ENCODE assay signal across 2 cellular contexts in the genomic region with DNA sequence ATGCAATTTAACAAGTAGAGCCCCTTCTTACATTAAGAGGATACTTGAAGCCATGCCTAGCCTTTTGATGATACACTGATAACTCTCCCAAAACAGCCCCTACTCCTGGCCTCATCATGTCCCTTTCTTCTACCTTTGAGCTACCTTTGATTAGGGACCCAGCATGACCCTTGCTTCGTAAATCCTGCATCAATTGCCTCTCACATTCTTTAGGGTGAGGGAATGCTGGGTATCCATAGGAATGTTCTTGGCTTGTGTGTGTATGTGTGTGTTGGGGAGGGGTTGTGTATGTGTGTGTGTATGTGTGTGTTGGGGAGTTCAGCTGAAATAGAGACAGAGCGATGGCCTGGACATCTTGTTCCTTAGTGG.
TF ChIP-seq lines count a peak whose summit lies in the region.

No MANE protein-coding gene starts in this region.

TF ChIP-seq in HepG2, 621 proteins besides CTCF, POLR2A, EP300 and RAD21 (continues in another document):
- TF ChIP-seq, protein P1, sequence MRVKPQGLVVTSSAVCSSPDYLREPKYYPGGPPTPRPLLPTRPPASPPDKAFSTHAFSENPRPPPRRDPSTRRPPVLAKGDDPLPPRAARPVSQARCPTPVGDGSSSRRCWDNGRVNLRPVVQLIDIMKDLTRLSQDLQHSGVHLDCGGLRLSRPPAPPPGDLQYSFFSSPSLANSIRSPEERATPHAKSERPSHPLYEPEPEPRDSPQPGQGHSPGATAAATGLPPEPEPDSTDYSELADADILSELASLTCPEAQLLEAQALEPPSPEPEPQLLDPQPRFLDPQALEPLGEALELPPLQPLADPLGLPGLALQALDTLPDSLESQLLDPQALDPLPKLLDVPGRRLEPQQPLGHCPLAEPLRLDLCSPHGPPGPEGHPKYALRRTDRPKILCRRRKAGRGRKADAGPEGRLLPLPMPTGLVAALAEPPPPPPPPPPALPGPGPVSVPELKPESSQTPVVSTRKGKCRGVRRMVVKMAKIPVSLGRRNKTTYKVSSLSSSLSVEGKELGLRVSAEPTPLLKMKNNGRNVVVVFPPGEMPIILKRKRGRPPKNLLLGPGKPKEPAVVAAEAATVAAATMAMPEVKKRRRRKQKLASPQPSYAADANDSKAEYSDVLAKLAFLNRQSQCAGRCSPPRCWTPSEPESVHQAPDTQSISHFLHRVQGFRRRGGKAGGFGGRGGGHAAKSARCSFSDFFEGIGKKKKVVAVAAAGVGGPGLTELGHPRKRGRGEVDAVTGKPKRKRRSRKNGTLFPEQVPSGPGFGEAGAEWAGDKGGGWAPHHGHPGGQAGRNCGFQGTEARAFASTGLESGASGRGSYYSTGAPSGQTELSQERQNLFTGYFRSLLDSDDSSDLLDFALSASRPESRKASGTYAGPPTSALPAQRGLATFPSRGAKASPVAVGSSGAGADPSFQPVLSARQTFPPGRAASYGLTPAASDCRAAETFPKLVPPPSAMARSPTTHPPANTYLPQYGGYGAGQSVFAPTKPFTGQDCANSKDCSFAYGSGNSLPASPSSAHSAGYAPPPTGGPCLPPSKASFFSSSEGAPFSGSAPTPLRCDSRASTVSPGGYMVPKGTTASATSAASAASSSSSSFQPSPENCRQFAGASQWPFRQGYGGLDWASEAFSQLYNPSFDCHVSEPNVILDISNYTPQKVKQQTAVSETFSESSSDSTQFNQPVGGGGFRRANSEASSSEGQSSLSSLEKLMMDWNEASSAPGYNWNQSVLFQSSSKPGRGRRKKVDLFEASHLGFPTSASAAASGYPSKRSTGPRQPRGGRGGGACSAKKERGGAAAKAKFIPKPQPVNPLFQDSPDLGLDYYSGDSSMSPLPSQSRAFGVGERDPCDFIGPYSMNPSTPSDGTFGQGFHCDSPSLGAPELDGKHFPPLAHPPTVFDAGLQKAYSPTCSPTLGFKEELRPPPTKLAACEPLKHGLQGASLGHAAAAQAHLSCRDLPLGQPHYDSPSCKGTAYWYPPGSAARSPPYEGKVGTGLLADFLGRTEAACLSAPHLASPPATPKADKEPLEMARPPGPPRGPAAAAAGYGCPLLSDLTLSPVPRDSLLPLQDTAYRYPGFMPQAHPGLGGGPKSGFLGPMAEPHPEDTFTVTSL (CRISPR knock-in tag; IDR thresholded peaks at IDR 0.05; ENCODE audit: borderline replicate concordance) = 0 out of 2 replicates have a peak, but pooled peaks have one; percentile 7
- TF ChIP-seq RELA (CRISPR knock-in tag; IDR thresholded peaks at IDR 0.05) (no peak), ZFP36 (IDR thresholded peaks at IDR 0.05; ENCODE audit: borderline replicate concordance, low read depth, low read length, partially characterized antibody) (no peak), EZH2 (conservative IDR thresholded peaks at IDR 0.05; ENCODE audit: low read depth, low read length) (no peak), CREB1 (IDR thresholded peaks at IDR 0.05) (no peak), CREB1 (CRISPR knock-in tag; IDR thresholded peaks at IDR 0.05) (no peak)
- TF ChIP-seq, protein P2, sequence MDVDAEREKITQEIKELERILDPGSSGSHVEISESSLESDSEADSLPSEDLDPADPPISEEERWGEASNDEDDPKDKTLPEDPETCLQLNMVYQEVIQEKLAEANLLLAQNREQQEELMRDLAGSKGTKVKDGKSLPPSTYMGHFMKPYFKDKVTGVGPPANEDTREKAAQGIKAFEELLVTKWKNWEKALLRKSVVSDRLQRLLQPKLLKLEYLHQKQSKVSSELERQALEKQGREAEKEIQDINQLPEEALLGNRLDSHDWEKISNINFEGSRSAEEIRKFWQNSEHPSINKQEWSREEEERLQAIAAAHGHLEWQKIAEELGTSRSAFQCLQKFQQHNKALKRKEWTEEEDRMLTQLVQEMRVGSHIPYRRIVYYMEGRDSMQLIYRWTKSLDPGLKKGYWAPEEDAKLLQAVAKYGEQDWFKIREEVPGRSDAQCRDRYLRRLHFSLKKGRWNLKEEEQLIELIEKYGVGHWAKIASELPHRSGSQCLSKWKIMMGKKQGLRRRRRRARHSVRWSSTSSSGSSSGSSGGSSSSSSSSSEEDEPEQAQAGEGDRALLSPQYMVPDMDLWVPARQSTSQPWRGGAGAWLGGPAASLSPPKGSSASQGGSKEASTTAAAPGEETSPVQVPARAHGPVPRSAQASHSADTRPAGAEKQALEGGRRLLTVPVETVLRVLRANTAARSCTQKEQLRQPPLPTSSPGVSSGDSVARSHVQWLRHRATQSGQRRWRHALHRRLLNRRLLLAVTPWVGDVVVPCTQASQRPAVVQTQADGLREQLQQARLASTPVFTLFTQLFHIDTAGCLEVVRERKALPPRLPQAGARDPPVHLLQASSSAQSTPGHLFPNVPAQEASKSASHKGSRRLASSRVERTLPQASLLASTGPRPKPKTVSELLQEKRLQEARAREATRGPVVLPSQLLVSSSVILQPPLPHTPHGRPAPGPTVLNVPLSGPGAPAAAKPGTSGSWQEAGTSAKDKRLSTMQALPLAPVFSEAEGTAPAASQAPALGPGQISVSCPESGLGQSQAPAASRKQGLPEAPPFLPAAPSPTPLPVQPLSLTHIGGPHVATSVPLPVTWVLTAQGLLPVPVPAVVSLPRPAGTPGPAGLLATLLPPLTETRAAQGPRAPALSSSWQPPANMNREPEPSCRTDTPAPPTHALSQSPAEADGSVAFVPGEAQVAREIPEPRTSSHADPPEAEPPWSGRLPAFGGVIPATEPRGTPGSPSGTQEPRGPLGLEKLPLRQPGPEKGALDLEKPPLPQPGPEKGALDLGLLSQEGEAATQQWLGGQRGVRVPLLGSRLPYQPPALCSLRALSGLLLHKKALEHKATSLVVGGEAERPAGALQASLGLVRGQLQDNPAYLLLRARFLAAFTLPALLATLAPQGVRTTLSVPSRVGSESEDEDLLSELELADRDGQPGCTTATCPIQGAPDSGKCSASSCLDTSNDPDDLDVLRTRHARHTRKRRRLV (CRISPR knock-in tag; IDR thresholded peaks at IDR 0.05) = 0 out of 2 replicates have a peak, but pooled peaks have one; percentile 17
- TF ChIP-seq, protein P3, sequence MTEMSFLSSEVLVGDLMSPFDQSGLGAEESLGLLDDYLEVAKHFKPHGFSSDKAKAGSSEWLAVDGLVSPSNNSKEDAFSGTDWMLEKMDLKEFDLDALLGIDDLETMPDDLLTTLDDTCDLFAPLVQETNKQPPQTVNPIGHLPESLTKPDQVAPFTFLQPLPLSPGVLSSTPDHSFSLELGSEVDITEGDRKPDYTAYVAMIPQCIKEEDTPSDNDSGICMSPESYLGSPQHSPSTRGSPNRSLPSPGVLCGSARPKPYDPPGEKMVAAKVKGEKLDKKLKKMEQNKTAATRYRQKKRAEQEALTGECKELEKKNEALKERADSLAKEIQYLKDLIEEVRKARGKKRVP (CRISPR knock-in tag; IDR thresholded peaks at IDR 0.05) = 0 out of 4 replicates have a peak, but pooled peaks of 1 of the 2 experiments have one; percentile 28
- TF ChIP-seq, protein P4, sequence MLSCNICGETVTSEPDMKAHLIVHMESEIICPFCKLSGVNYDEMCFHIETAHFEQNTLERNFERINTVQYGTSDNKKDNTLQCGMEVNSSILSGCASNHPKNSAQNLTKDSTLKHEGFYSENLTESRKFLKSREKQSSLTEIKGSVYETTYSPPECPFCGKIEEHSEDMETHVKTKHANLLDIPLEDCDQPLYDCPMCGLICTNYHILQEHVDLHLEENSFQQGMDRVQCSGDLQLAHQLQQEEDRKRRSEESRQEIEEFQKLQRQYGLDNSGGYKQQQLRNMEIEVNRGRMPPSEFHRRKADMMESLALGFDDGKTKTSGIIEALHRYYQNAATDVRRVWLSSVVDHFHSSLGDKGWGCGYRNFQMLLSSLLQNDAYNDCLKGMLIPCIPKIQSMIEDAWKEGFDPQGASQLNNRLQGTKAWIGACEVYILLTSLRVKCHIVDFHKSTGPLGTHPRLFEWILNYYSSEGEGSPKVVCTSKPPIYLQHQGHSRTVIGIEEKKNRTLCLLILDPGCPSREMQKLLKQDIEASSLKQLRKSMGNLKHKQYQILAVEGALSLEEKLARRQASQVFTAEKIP (CRISPR knock-in tag; IDR thresholded peaks at IDR 0.05; ENCODE audit: borderline replicate concordance) = no peak

TF ChIP-seq in K562, 482 proteins besides CTCF, POLR2A, EP300 and RAD21:
- 0 out of 2 replicates have a peak, but pooled peaks have one; percentile 10 for TF ChIP-seq CEBPB (tag; IDR thresholded peaks at IDR 0.05)
- TF ChIP-seq, protein P5, sequence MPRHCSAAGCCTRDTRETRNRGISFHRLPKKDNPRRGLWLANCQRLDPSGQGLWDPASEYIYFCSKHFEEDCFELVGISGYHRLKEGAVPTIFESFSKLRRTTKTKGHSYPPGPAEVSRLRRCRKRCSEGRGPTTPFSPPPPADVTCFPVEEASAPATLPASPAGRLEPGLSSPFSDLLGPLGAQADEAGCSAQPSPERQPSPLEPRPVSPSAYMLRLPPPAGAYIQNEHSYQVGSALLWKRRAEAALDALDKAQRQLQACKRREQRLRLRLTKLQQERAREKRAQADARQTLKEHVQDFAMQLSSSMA (CRISPR knock-in tag; IDR thresholded peaks at IDR 0.05) = no peak
TF ChIP-seq in K562: peak in this region for 1.
